In genomic region chr7:114862406-114862805, GRCh38 we compare ENCODE assay signal across 9 cellular contexts. TPM values are rescaled to one million over a fixed set of nuclear protein-coding genes. Genes with fewer than 3 reads are reported as not detected.
"Had no signal": no experiment of that assay in that cellular context is flagged by ENCODE, and none has a peak within 500 bp of the region (broad histone marks: within the 10 kb centered on the region; RNA-seq: fewer than 3 reads in every experiment).

No MANE protein-coding gene starts in this region.

- DNase-seq: H9, HCEC 1CT, IMR-90 had no signal

- FAIRE-seq: H1, H54, HTR-8/SVneo, K562 had no signal

- H3K4me3 Mint-ChIP-seq: GM23338, H9 had no signal

- H3K9me3 Mint-ChIP-seq: GM23338, H9 had no signal

- H3K4me2 ChIP-seq: GM23338 had no signal

- H2AFZ ChIP-seq: GM23338 had no signal

- H3K27ac Mint-ChIP-seq: GM23338, H9 had no signal

- ATAC-seq: GM23338, K562 had no signal

- H3K4me3 ChIP-seq: GM23338, K562 had no signal

RNA-seq across cellular contexts. Expression of gene MDFIC, which starts 59.5 kb away (rescaled TPM):
- total RNA-seq: HT-29 had no signal
